In genomic region chr11:12762283-12762682, GRCh38 we compare ENCODE assay signal across 17 cellular contexts.
"Had no signal": no experiment of that assay in that cellular context is flagged by ENCODE, and none has a peak within 500 bp of the region (broad histone marks: within the 10 kb centered on the region; RNA-seq: fewer than 3 reads in every experiment).

No MANE protein-coding gene starts in this region.

- H3K4me3 ChIP-seq: vagina had no signal

- H3K9me3 Mint-ChIP-seq: activated naive CD4-positive, alpha-beta T cell treated with anti-CD3 and anti-CD28 coated beads, Interleukin-2, amount 50 U/mL, for 24 hours; activated T-cell treated with anti-CD3 and anti-CD28 coated beads, Interleukin-2, amount 50 U/mL, for 24 hours; endodermal cell; naive thymus-derived CD4-positive, alpha-beta T cell; T-helper 2 cell treated with Interferon-gamma antibody and Interleukin-4, amounts not matched to agents 5 μg/mL and 100 μg/mL, for 36 hours had no signal

- H3K4me3 Mint-ChIP-seq: activated CD8-positive, alpha-beta memory T cell treated with anti-CD3 and anti-CD28 coated beads, Interleukin-2, amount 10 ng/mL, durations not matched to agents 7 days and 5 days; activated naive CD4-positive, alpha-beta T cell treated with anti-CD3 and anti-CD28 coated beads, Interleukin-2, amount 50 U/mL, for 24 hours; activated T-cell treated with anti-CD3 and anti-CD28 coated beads, Interleukin-2, amount 50 U/mL, for 24 hours; endodermal cell; naive thymus-derived CD4-positive, alpha-beta T cell; T-helper 2 cell treated with Interferon-gamma antibody and Interleukin-4, amounts not matched to agents 5 μg/mL and 100 μg/mL, for 36 hours had no signal

- ATAC-seq: activated CD8-positive, alpha-beta memory T cell treated with anti-CD3 and anti-CD28 coated beads, Interleukin-2, amount 10 ng/mL, durations not matched to agents 7 days and 5 days; naive thymus-derived CD4-positive, alpha-beta T cell had no signal

- H3K4me1 Mint-ChIP-seq: activated CD8-positive, alpha-beta memory T cell treated with anti-CD3 and anti-CD28 coated beads, Interleukin-2, amount 10 ng/mL, durations not matched to agents 7 days and 5 days; activated naive CD4-positive, alpha-beta T cell treated with anti-CD3 and anti-CD28 coated beads, Interleukin-2, amount 50 U/mL, for 24 hours; naive thymus-derived CD4-positive, alpha-beta T cell had no signal

- H3K36me3 Mint-ChIP-seq: activated CD8-positive, alpha-beta memory T cell treated with anti-CD3 and anti-CD28 coated beads, Interleukin-2, amount 10 ng/mL, durations not matched to agents 7 days and 5 days; activated naive CD4-positive, alpha-beta T cell treated with anti-CD3 and anti-CD28 coated beads, Interleukin-2, amount 50 U/mL, for 24 hours; naive thymus-derived CD4-positive, alpha-beta T cell had no signal

- H3K27ac Mint-ChIP-seq: activated CD8-positive, alpha-beta memory T cell treated with anti-CD3 and anti-CD28 coated beads, Interleukin-2, amount 10 ng/mL, durations not matched to agents 7 days and 5 days; activated T-cell treated with anti-CD3 and anti-CD28 coated beads, Interleukin-2, amount 50 U/mL, for 24 hours; naive thymus-derived CD4-positive, alpha-beta T cell; T-helper 2 cell treated with Interferon-gamma antibody and Interleukin-4, amounts not matched to agents 5 μg/mL and 100 μg/mL, for 36 hours had no signal

- DNase-seq: activated CD4-positive, alpha-beta T cell treated with anti-CD3 and anti-CD28 coated beads for 1 hour; activated CD4-positive, alpha-beta T cell treated with anti-CD3 and anti-CD28 coated beads, Interleukin-2, amount 50 U/mL, for 48 hours; activated CD8-positive, alpha-beta memory T cell treated with anti-CD3 and anti-CD28 coated beads, Interleukin-2, amount 10 ng/mL, durations not matched to agents 7 days and 5 days; activated effector memory CD4-positive, alpha-beta T cell treated with Interleukin-2 at 50 U/mL for 16 hours; activated T-cell treated with anti-CD3 and anti-CD28 coated beads, Interleukin-2, amount 50 U/mL, for 24 hours; amniotic stem cell; brain microvascular endothelial cell; cerebellar nuclear complex; dermis blood vessel endothelial cell; endodermal cell; left colon; naive thymus-derived CD4-positive, alpha-beta T cell; occipital lobe; stimulated activated CD4-positive, alpha-beta T cell treated with anti-CD3 and anti-CD28 coated beads, Interleukin-4, amount 100 ng/mL, for 4 hours had no signal
